ENCODE assay signal across 22 cellular contexts in genomic region chr2:237680702-237681478, GRCh38. TPM values are rescaled to one million over a fixed set of nuclear protein-coding genes. Genes with fewer than 3 reads are reported as not detected.
DNase-seq lines count a peak whose midpoint lies in the region; ATAC-seq and TF ChIP-seq lines count a peak whose summit lies in the region.
"Had no signal": no experiment of that assay in that cellular context is flagged by ENCODE, and none has a peak within 500 bp of the region (broad histone marks: within the 10 kb centered on the region; RNA-seq: fewer than 3 reads in every experiment).

No MANE protein-coding gene starts in this region.

- H3K27me3 ChIP-seq in mammary epithelial cell (ENCODE audit: insufficient read depth, low read length), result no peaks in the 10 kb centered on the region
- H3K27me3 ChIP-seq in upper lobe of right lung, result no peaks in the 10 kb centered on the region
- H3K27me3 ChIP-seq: BLaER1 had no signal

- in situ Hi-C loops in mammary epithelial cell (cut with MboI; ENCODE audit: low sequenced_read_pairs in 2 of 2), result no loop called here

- POLR2A ChIA-PET in MCF 10A (lab: Yijun Ruan, JAX), result interaction anchor here (0.6 kb wide), 2 partner anchors 45 to 77 kb away, joined by 3 read pairs; no protein-coding TSS in a partner anchor
- POLR2A ChIA-PET in activated CD8-positive, alpha-beta T cell treated with anti-CD3 and anti-CD28 coated beads, Interleukin-2, amount 10 ng/mL, durations not matched to agents 7 days and 5 days (lab: Charles Lee), result no interaction called here

- H3K4me2 ChIP-seq in mammary epithelial cell (ENCODE audit: insufficient read depth, low read depth, low read length), result no peak overlapping the region
- H3K4me2 ChIP-seq: BLaER1, PC-9 had no signal

- H4K20me1 ChIP-seq in mammary epithelial cell (ENCODE audit: insufficient read depth, low read length), result no peaks in the 10 kb centered on the region

- 94% methylated on average over 8 of the region's 8 CpGs for WGBS in mammary epithelial cell (ENCODE audit: low coverage, missing lambda C conversion rate)

- dilution Hi-C loops in mammary epithelial cell (cut with HindIII; ENCODE audit: low sequenced_read_pairs), result loop anchor here (5.0 kb wide), 1 partner anchor 56 kb away; no protein-coding TSS in a partner anchor

- no peak overlapping the region for H3K9ac ChIP-seq in mammary epithelial cell (ENCODE audit: insufficient read depth, low read length)
- H3K9ac ChIP-seq: BLaER1 had no signal

- no peak overlapping the region for H3K27ac ChIP-seq in mammary epithelial cell (ENCODE audit: insufficient read depth, low read depth, low read length)
- no peak overlapping the region for H3K27ac ChIP-seq in upper lobe of right lung
- H3K27ac ChIP-seq: BLaER1, HL-60, PC-9 had no signal

- TF ChIP-seq CTCF in MCF 10A (IDR thresholded peaks at IDR 0.05; ENCODE audit: unreplicated experiment) (no peak), mammary epithelial cell (conservative IDR thresholded peaks at IDR 0.05 in 1 of 2, IDR thresholded peaks at IDR 0.05 in 1 of 2; ENCODE audit: extremely low read depth in 1 of 2, insufficient read depth in 1 of 2, low read depth in 1 of 2, low read length in 2 of 2) (no peak), neural crest cell (conservative IDR thresholded peaks at IDR 0.05) (no peak), upper lobe of right lung (IDR thresholded peaks at IDR 0.05) (no peak)

- H3K27ac Mint-ChIP-seq in MCF 10A (ENCODE audit: low read depth, unreplicated experiment), result peak overlapping the region; percentile 69
- peak overlapping the region; percentile 62 for H3K27ac Mint-ChIP-seq in neural crest cell (ENCODE audit: unreplicated experiment)
- no peak overlapping the region for H3K27ac Mint-ChIP-seq in activated CD8-positive, alpha-beta T cell treated with anti-CD3 and anti-CD28 coated beads, Interleukin-2, amount 10 ng/mL, durations not matched to agents 7 days and 5 days

- no peaks in the 10 kb centered on the region for H3K9me3 ChIP-seq in mammary epithelial cell (replicated peaks; ENCODE audit: insufficient read depth, low read length)
- no peaks in the 10 kb centered on the region for H3K9me3 ChIP-seq in upper lobe of right lung
- H3K9me3 ChIP-seq: BLaER1, HAP-1 had no signal

- H3K79me2 ChIP-seq in mammary epithelial cell (ENCODE audit: insufficient read depth, low read length), result no peaks in the 10 kb centered on the region

- DNase-seq in MCF 10A (ENCODE audit: unreplicated experiment), result no peak
- DNase-seq in mammary epithelial cell, result no peak
- peak; percentile 3 for DNase-seq in left lobe of liver (ENCODE audit: low spot score)
- DNase-seq in neural crest cell (ENCODE audit: low read depth, low spot score), result no peak
- peak; percentile 22 for DNase-seq in upper lobe of right lung
- no peak for DNase-seq in activated CD8-positive, alpha-beta T cell treated with anti-CD3 and anti-CD28 coated beads, Interleukin-2, amount 10 ng/mL, durations not matched to agents 7 days and 5 days
- no peak for DNase-seq in SW480 (ENCODE audit: low spot score)
- DNase-seq: CD8-positive, alpha-beta memory T cell; DND-41; MV-4-11; NCI-H1417 treated with DMSO at 0.1 percent for 48 hours; NCI-H1930; NCI-H2171; NCI-H510A; NCI-H82; PC-9 had no signal

- no peaks in the 10 kb centered on the region for H3K36me3 Mint-ChIP-seq in MCF 10A (ENCODE audit: insufficient read depth, unreplicated experiment)
- peaks cover 10% of the 10 kb centered on the region for H3K36me3 Mint-ChIP-seq in neural crest cell (ENCODE audit: low read depth)
- peaks cover 2% of the 10 kb centered on the region for H3K36me3 Mint-ChIP-seq in activated CD8-positive, alpha-beta T cell treated with anti-CD3 and anti-CD28 coated beads, Interleukin-2, amount 10 ng/mL, durations not matched to agents 7 days and 5 days (ENCODE audit: low read depth)
- H3K36me3 Mint-ChIP-seq: CD8-positive, alpha-beta memory T cell had no signal

- H3K9me3 Mint-ChIP-seq in MCF 10A (ENCODE audit: unreplicated experiment) (no peaks in the 10 kb centered on the region), neural crest cell (no peaks in the 10 kb centered on the region)
- no peaks in the 10 kb centered on the region for H3K9me3 Mint-ChIP-seq in activated CD8-positive, alpha-beta T cell treated with anti-CD3 and anti-CD28 coated beads, Interleukin-2, amount 10 ng/mL, durations not matched to agents 7 days and 5 days (ENCODE audit: insufficient read depth)
- H3K9me3 Mint-ChIP-seq: CD8-positive, alpha-beta memory T cell had no signal

- H3K4me1 ChIP-seq in mammary epithelial cell (ENCODE audit: insufficient read depth, low read length), result no peaks in the 10 kb centered on the region
- peaks cover 37% of the 10 kb centered on the region for H3K4me1 ChIP-seq in upper lobe of right lung
- H3K4me1 ChIP-seq: HAP-1 had no signal

- H2AFZ ChIP-seq in mammary epithelial cell (ENCODE audit: low read depth, low read length), result no peak overlapping the region
- H2AFZ ChIP-seq: PC-9 had no signal

- CTCF ChIA-PET in MCF 10A (lab: Yijun Ruan, JAX) (interaction anchor here (0.7 to 2.1 kb wide), 3 partner anchors 8 to 194 kb away, joined by 3 to 13 read pairs (median 3); partner anchors contain the start of gene MLPH), mammary epithelial cell (lab: Charles Lee; ENCODE audit: low non-redundant PET) (no interaction called here)
- CTCF ChIA-PET in activated CD8-positive, alpha-beta T cell treated with anti-CD3 and anti-CD28 coated beads, Interleukin-2, amount 10 ng/mL, durations not matched to agents 7 days and 5 days (lab: Charles Lee), result interaction anchor here (1.5 to 1.8 kb wide), 2 partner anchors 7 to 9 kb away, joined by 7 to 8 read pairs; no protein-coding TSS in a partner anchor

- H3K36me3 ChIP-seq in mammary epithelial cell (ENCODE audit: insufficient read depth, low read length) (no peaks in the 10 kb centered on the region), upper lobe of right lung (no peaks in the 10 kb centered on the region)
- H3K36me3 ChIP-seq: HAP-1 had no signal

- ATAC-seq in left lobe of liver, result no peak
- no peak for ATAC-seq in upper lobe of right lung
- ATAC-seq in HG03469 (IDR thresholded peaks at IDR 0.05; ENCODE audit: unreplicated experiment), result no peak
- ATAC-seq in activated CD8-positive, alpha-beta T cell treated with anti-CD3 and anti-CD28 coated beads, Interleukin-2, amount 10 ng/mL, durations not matched to agents 7 days and 5 days, result no peak
- ATAC-seq: GM12878, K562 had no signal

- no TSS peak for BruUV-seq in MCF 10A (replicated peaks; lab: Mats Ljungman, UMichigan)
- no TSS peak for BruUV-seq in mammary epithelial cell (replicated peaks; lab: Mats Ljungman, UMichigan)

- H3K4me1 Mint-ChIP-seq in MCF 10A (ENCODE audit: insufficient read depth, unreplicated experiment) (peaks cover 6% of the 10 kb centered on the region), neural crest cell (peaks cover 16% of the 10 kb centered on the region)
- H3K4me1 Mint-ChIP-seq in activated CD8-positive, alpha-beta T cell treated with anti-CD3 and anti-CD28 coated beads, Interleukin-2, amount 10 ng/mL, durations not matched to agents 7 days and 5 days (ENCODE audit: low read depth), result peaks cover 23% of the 10 kb centered on the region

- no peak overlapping the region for H3K4me3 ChIP-seq in mammary epithelial cell (replicated peaks in 1 of 3; ENCODE audit: insufficient read depth in 1 of 3, low read depth in 2 of 3, low read length in 3 of 3)
- H3K4me3 ChIP-seq in upper lobe of right lung, result no peak overlapping the region
- H3K4me3 ChIP-seq: BLaER1, GM12878, HAP-1, K562, PC-9 had no signal

- H3K4me3 Mint-ChIP-seq in MCF 10A (ENCODE audit: unreplicated experiment) (no peak overlapping the region), neural crest cell (no peak overlapping the region)
- H3K4me3 Mint-ChIP-seq in activated CD8-positive, alpha-beta T cell treated with anti-CD3 and anti-CD28 coated beads, Interleukin-2, amount 10 ng/mL, durations not matched to agents 7 days and 5 days, result no peak overlapping the region
- H3K4me3 Mint-ChIP-seq: CD8-positive, alpha-beta memory T cell had no signal

- intact Hi-C loops in MCF 10A (cut with micrococcal nuclease) (no loop called here), mammary epithelial cell (cut with micrococcal nuclease) (no loop called here), upper lobe of right lung (cut with DNase I) (no loop called here)

- no peaks in the 10 kb centered on the region for H3K27me3 Mint-ChIP-seq in MCF 10A (ENCODE audit: insufficient read depth, unreplicated experiment)
- H3K27me3 Mint-ChIP-seq in neural crest cell (ENCODE audit: low read depth), result no peaks in the 10 kb centered on the region
- H3K27me3 Mint-ChIP-seq in activated CD8-positive, alpha-beta T cell treated with anti-CD3 and anti-CD28 coated beads, Interleukin-2, amount 10 ng/mL, durations not matched to agents 7 days and 5 days (ENCODE audit: low read depth), result no peaks in the 10 kb centered on the region

RNA-seq across cellular contexts. Expression of gene LRRFIP1, which starts 53.5 kb away (rescaled TPM):
- total RNA-seq in MCF 10A (2022) (197 and 201 TPM in 2 replicates), mammary epithelial cell (100 to 1,000 TPM in 1 of 2 donors, 10 to 100 TPM in 1; 69.8 to 188 TPM), left lobe of liver (33.6 TPM), neural crest cell (37.1 and 38.5 TPM in 2 replicates), upper lobe of right lung (178 TPM)
- polyA plus RNA-seq in mammary epithelial cell, result 71.9 TPM
- polyA minus RNA-seq in mammary epithelial cell, result 58.4 TPM
- 100 to 1,000 TPM; 189 to 207 TPM for total RNA-seq in activated CD8-positive, alpha-beta T cell treated with anti-CD3 and anti-CD28 coated beads, Interleukin-2, amount 10 ng/mL, durations not matched to agents 7 days and 5 days

Comparison
In these comparisons a context has a peak if more than half of its experiments do, and no peak if none do; other contexts are left out.
1. DNase-seq: peak in left lobe of liver (single experiment) and upper lobe of right lung (single experiment); none in MCF 10A (single experiment), mammary epithelial cell (single experiment), neural crest cell (single experiment), activated CD8-positive, alpha-beta T cell treated with anti-CD3 and anti-CD28 coated beads, Interleukin-2, amount 10 ng/mL, durations not matched to agents 7 days and 5 days (single experiment) and SW480 (single experiment).